ENCODE assay signal across 8 cellular contexts in the genomic region with DNA sequence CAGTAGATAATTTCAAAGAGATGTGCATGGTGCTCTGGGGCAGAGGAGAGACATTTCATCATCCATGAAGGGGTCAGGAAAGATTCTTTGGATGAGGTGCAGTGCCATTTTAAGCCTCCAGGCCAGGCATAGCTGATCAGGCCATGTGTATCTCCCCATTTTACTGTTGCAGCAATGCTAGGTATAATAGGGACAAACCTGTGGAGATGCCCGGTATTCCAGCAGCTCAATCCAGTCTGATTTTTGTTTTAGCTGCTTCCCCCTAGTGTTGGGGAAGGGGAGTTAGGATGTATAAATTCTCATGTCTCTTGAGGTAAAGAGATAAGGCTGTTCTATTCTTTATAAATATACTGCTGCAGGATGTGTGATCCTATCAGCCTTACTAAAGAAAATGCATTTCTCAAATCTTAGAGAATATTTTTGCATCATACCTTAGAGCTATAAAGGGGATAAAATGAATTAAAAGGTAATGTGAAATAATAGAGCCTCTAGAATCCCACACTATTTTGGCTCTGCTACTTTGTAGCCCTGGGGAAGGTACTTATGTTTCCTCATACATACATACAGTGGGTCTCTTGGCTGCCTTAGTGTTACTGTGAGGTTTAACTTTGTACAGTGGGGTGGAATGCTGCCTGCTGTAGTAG. TPM values are rescaled to one million over a fixed set of nuclear protein-coding genes. Genes with fewer than 3 reads are reported as not detected.
DNase-seq lines count a peak whose midpoint lies in the region; ATAC-seq and TF ChIP-seq lines count a peak whose summit lies in the region.

No MANE protein-coding gene starts in this region.

- peaks cover 21% of the 10 kb centered on the region for H3K4me1 ChIP-seq in Caco-2

- H3K9me3 ChIP-seq in Caco-2 = no peaks in the 10 kb centered on the region

- H3K27me3 ChIP-seq in Caco-2 (replicated peaks; ENCODE audit: control insufficient read depth, insufficient read depth, low read length) = no peaks in the 10 kb centered on the region

- TF ChIP-seq CTCF in Caco-2 (IDR thresholded peaks at IDR 0.05; ENCODE audit: insufficient read depth in 1 of 2, low read depth in 1 of 2, low read length in 1 of 2, severe bottlenecking in 1 of 2, unreplicated experiment in 1 of 2) (peak; percentile 53 to 73), natural killer cell (IDR thresholded peaks at IDR 0.05) (peak; percentile 34)

- peaks cover 2% of the 10 kb centered on the region for H3K36me3 ChIP-seq in Caco-2 (ENCODE audit: control insufficient read depth, insufficient read depth, low read length)

- H3K27me3 Mint-ChIP-seq in Caco-2 (ENCODE audit: insufficient read depth, unreplicated experiment) = no peaks in the 10 kb centered on the region
- H3K27me3 Mint-ChIP-seq in natural killer cell (ENCODE audit: low read depth in 2 of 2) = no peaks in the 10 kb centered on the region

- peak overlapping the region; percentile 31 for H3K4me3 Mint-ChIP-seq in Caco-2 (ENCODE audit: unreplicated experiment)
- peak overlapping the region; percentile 71 for H3K4me3 Mint-ChIP-seq in natural killer cell

- peak; percentile 54 for TF ChIP-seq RAD21 in Ishikawa (IDR thresholded peaks at IDR 0.05; ENCODE audit: low read depth)

- CTCF ChIA-PET in Caco-2 (lab: Charles Lee) = interaction anchor here (0.6 to 1.6 kb wide), 17 partner anchors 14 to 537 kb away, joined by 3 to 18 read pairs (median 4); no protein-coding TSS in a partner anchor

- in situ Hi-C loops in T47D (cut with HindIII; ENCODE audit: low pct_unique_long_range_greater_than_20kb, low sequenced_read_pairs) = no loop called here

- H3K27ac Mint-ChIP-seq in Caco-2 (ENCODE audit: unreplicated experiment) (no peak overlapping the region), natural killer cell (peak overlapping the region; percentile 99)

- ATAC-seq in natural killer cell = no peak
- no peak for ATAC-seq in GM21381 (IDR thresholded peaks at IDR 0.05; ENCODE audit: unreplicated experiment)

- H3K36me3 Mint-ChIP-seq in Caco-2 (ENCODE audit: insufficient read depth, unreplicated experiment) = peaks cover 94% of the 10 kb centered on the region
- H3K36me3 Mint-ChIP-seq in natural killer cell = peaks cover 22% of the 10 kb centered on the region

- intact Hi-C loops in Caco-2 (cut with micrococcal nuclease; ENCODE audit: unreplicated experiment) (loop anchor here (1.0 to 10.0 kb wide), 2 partner anchors 84 to 854 kb away; a partner anchor contains a TSS), natural killer cell (cut with micrococcal nuclease) (loop anchor here (1.0 to 2.0 kb wide), 2 partner anchors 82 to 90 kb away; a partner anchor contains a TSS)

- no peak for TF ChIP-seq EP300 in Ishikawa (IDR thresholded peaks at IDR 0.05; ENCODE audit: borderline replicate concordance)

- peak; percentile 73 to 75 for DNase-seq in Caco-2
- peak; percentile 13 to 81 for DNase-seq in T47D (ENCODE audit: low read depth in 1 of 2, low spot score in 1 of 2)
- DNase-seq in natural killer cell = no peak
- DNase-seq in NCI-H2029 treated with DMSO at 0.1 percent for 48 hours (lab: John Stamatoyannopoulos, UW) = no peak
- no peak for DNase-seq in stimulated activated CD4-positive, alpha-beta T cell treated with anti-CD3 and anti-CD28 coated beads, Interleukin-15, amount 100 ng/mL, for 24 hours
- DNase-seq in NCI-H510A treated with DMSO at 0.1 percent for 48 hours (lab: John Stamatoyannopoulos, UW) = no peak

- H3K4me1 Mint-ChIP-seq in Caco-2 (ENCODE audit: low read depth, unreplicated experiment) (peaks cover 7% of the 10 kb centered on the region), natural killer cell (peaks cover 61 to 65% of the 10 kb centered on the region in 2 donors)

- no peak overlapping the region for H3K4me3 ChIP-seq in Caco-2 (ENCODE audit: low read depth, low read length)

- H3K9me3 Mint-ChIP-seq in Caco-2 (ENCODE audit: unreplicated experiment) (no peaks in the 10 kb centered on the region), natural killer cell (no peaks in the 10 kb centered on the region)

- POLR2A ChIA-PET in Caco-2 (lab: Charles Lee) = interaction anchor here (0.6 to 0.9 kb wide), 2 partner anchors 102 to 126 kb away, joined by 3 to 4 read pairs; no protein-coding TSS in a partner anchor

- BruUV-seq in Caco-2 (replicated peaks; lab: Mats Ljungman, UMichigan) = no TSS peak

TF ChIP-seq in Ishikawa, 13 proteins besides CTCF, POLR2A, EP300 and RAD21:
- TF ChIP-seq TEAD4 (IDR thresholded peaks at IDR 0.05) (no peak), YY1 (IDR thresholded peaks at IDR 0.05; ENCODE audit: low read depth) (no peak), CEBPB (IDR thresholded peaks at IDR 0.05) (no peak), ZBTB7A (IDR thresholded peaks at IDR 0.05; ENCODE audit: low read depth) (no peak), NFIC (IDR thresholded peaks at IDR 0.05) (no peak)

RNA-seq across cellular contexts. Expression of a gene that starts 5.2 kb away (rescaled TPM):
- total RNA-seq in Caco-2 (2022) (260 and 284 TPM in 2 replicates), natural killer cell (100 to 1,000 TPM; 214 to 229 (median 228) TPM)

Comparison
In these comparisons a context has a peak if more than half of its experiments do, and no peak if none do; other contexts are left out.
1. DNase-seq: peak in Caco-2 (2 of 2) and T47D (2 of 2); none in natural killer cell (single experiment), NCI-H2029 treated with DMSO at 0.1 percent for 48 hours (single experiment), stimulated activated CD4-positive, alpha-beta T cell treated with anti-CD3 and anti-CD28 coated beads, Interleukin-15, amount 100 ng/mL, for 24 hours (single experiment) and NCI-H510A treated with DMSO at 0.1 percent for 48 hours (single experiment).